ENCODE assay signal across 11 cellular contexts in the genomic region with DNA sequence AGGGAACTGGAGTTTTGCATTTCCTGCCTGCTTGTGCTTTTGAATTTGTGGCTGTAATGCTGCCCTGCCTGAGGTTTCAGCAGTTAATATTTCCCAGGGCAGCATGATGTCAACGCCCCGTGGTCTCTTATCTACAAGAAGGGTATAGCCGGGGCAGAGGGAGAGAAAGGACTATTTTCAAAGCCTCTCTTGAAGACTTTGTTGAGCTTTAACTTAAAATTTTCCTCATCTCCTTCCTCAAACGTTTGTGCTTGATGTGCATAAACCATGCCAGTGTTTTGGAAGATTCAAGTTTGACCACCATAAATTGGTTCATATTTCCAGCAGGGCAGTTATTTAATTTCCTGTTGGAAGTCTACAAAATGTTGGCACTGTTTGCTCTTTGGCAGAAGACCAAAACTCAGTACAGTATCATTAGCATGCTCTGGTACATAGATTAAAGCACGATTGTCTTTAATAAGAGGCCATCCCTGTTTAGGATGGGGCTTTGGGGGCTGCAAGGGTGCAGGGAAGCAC. TPM values are rescaled to one million over a fixed set of nuclear protein-coding genes. Genes with fewer than 3 reads are reported as not detected.
A peak's percentile ranks its signal among the peaks of the same experiment; 100 is the strongest.
DNase-seq lines count a peak whose midpoint lies in the region; ATAC-seq and TF ChIP-seq lines count a peak whose summit lies in the region.
"Had no signal": no experiment of that assay in that cellular context is flagged by ENCODE, and none has a peak within 500 bp of the region (broad histone marks: within the 10 kb centered on the region; RNA-seq: fewer than 3 reads in every experiment).

No MANE protein-coding gene starts in this region.

- DNase-seq in COR-L47 (lab: John Stamatoyannopoulos, UW) (peak; percentile 62), NCI-H1092 (lab: John Stamatoyannopoulos, UW) (peak; percentile 23), left lung (no peak), T-helper 1 cell (no peak), GM10266 (ENCODE audit: extremely low spot score) (no peak), OCI-M2 (lab: John Stamatoyannopoulos, UW; ENCODE audit: unreplicated experiment) (no peak)
- DNase-seq: caudate nucleus, mesendoderm had no signal

- ATAC-seq in SK-N-SH treated with all-trans-retinoic acid at 6 μM for 48 hours (peak; percentile 69), left lung (peak; percentile 27), HG02798 (IDR thresholded peaks at IDR 0.05; ENCODE audit: poor library complexity, unreplicated experiment) (no peak)
- ATAC-seq: sciatic nerve had no signal

- intact Hi-C loops in left lung (cut with DNase I), result no loop called here

- no peak for TF ChIP-seq CTCF in left lung (IDR thresholded peaks at IDR 0.05)
- TF ChIP-seq CTCF in GM10266 (IDR thresholded peaks at IDR 0.05; ENCODE audit: control insufficient read depth, insufficient read depth, low read depth, missing control alignments), result no peak

- no peak overlapping the region for H3K27ac ChIP-seq in left lung

- H3K4me1 ChIP-seq in left lung, result peaks cover 6 to 18% of the 10 kb centered on the region in 2 donors

- no peaks in the 10 kb centered on the region for H3K27me3 ChIP-seq in left lung

- H3K9me3 ChIP-seq in left lung, result no peaks in the 10 kb centered on the region

- H3K4me3 ChIP-seq in left lung, result no peak overlapping the region

- H3K36me3 ChIP-seq in left lung, result no peaks in the 10 kb centered on the region

TF ChIP-seq in SK-N-SH treated with all-trans-retinoic acid at 6 μM for 48 hours, 23 proteins besides CTCF, POLR2A, EP300 and RAD21:
- TF ChIP-seq POU6F1 (CRISPR knock-in tag; IDR thresholded peaks at IDR 0.05; ENCODE audit: borderline replicate concordance, low read depth), result 0 out of 2 replicates have a peak, but pooled peaks have one; percentile 29
- no peak for TF ChIP-seq ZNF8 (CRISPR knock-in tag; IDR thresholded peaks at IDR 0.05)
- TF ChIP-seq, protein P1, sequence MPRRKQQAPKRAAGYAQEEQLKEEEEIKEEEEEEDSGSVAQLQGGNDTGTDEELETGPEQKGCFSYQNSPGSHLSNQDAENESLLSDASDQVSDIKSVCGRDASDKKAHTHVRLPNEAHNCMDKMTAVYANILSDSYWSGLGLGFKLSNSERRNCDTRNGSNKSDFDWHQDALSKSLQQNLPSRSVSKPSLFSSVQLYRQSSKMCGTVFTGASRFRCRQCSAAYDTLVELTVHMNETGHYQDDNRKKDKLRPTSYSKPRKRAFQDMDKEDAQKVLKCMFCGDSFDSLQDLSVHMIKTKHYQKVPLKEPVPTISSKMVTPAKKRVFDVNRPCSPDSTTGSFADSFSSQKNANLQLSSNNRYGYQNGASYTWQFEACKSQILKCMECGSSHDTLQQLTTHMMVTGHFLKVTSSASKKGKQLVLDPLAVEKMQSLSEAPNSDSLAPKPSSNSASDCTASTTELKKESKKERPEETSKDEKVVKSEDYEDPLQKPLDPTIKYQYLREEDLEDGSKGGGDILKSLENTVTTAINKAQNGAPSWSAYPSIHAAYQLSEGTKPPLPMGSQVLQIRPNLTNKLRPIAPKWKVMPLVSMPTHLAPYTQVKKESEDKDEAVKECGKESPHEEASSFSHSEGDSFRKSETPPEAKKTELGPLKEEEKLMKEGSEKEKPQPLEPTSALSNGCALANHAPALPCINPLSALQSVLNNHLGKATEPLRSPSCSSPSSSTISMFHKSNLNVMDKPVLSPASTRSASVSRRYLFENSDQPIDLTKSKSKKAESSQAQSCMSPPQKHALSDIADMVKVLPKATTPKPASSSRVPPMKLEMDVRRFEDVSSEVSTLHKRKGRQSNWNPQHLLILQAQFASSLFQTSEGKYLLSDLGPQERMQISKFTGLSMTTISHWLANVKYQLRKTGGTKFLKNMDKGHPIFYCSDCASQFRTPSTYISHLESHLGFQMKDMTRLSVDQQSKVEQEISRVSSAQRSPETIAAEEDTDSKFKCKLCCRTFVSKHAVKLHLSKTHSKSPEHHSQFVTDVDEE (CRISPR knock-in tag; IDR thresholded peaks at IDR 0.05), result peak; percentile 52; the same call in 1 of the 2 replicates
- no peak for TF ChIP-seq BACH2 (CRISPR knock-in tag; IDR thresholded peaks at IDR 0.05; ENCODE audit: borderline replicate concordance)
- no peak for TF ChIP-seq ZFP3 (CRISPR knock-in tag; IDR thresholded peaks at IDR 0.05)
- TF ChIP-seq, protein P2, sequence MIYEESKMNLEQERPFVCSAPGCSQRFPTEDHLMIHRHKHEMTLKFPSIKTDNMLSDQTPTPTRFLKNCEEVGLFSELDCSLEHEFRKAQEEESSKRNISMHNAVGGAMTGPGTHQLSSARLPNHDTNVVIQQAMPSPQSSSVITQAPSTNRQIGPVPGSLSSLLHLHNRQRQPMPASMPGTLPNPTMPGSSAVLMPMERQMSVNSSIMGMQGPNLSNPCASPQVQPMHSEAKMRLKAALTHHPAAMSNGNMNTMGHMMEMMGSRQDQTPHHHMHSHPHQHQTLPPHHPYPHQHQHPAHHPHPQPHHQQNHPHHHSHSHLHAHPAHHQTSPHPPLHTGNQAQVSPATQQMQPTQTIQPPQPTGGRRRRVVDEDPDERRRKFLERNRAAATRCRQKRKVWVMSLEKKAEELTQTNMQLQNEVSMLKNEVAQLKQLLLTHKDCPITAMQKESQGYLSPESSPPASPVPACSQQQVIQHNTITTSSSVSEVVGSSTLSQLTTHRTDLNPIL (CRISPR knock-in tag; IDR thresholded peaks at IDR 0.05; ENCODE audit: low read depth), result no peak
- TF ChIP-seq ZFP30 (CRISPR knock-in tag; IDR thresholded peaks at IDR 0.05), result no peak
- no peak for TF ChIP-seq ZC3H10 (CRISPR knock-in tag; IDR thresholded peaks at IDR 0.05)
- TF ChIP-seq, protein P3, sequence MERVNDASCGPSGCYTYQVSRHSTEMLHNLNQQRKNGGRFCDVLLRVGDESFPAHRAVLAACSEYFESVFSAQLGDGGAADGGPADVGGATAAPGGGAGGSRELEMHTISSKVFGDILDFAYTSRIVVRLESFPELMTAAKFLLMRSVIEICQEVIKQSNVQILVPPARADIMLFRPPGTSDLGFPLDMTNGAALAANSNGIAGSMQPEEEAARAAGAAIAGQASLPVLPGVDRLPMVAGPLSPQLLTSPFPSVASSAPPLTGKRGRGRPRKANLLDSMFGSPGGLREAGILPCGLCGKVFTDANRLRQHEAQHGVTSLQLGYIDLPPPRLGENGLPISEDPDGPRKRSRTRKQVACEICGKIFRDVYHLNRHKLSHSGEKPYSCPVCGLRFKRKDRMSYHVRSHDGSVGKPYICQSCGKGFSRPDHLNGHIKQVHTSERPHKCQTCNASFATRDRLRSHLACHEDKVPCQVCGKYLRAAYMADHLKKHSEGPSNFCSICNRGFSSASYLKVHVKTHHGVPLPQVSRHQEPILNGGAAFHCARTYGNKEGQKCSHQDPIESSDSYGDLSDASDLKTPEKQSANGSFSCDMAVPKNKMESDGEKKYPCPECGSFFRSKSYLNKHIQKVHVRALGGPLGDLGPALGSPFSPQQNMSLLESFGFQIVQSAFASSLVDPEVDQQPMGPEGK (CRISPR knock-in tag; IDR thresholded peaks at IDR 0.05; ENCODE audit: borderline replicate concordance), result no peak
- no peak for TF ChIP-seq PPARA (CRISPR knock-in tag; IDR thresholded peaks at IDR 0.05; ENCODE audit: borderline replicate concordance)
- peak; percentile 60; the same call in 1 of the 2 replicates for TF ChIP-seq TCF4 (CRISPR knock-in tag; IDR thresholded peaks at IDR 0.05; ENCODE audit: borderline replicate concordance)
- TF ChIP-seq OSR1 (CRISPR knock-in tag; IDR thresholded peaks at IDR 0.05), result no peak
- no peak for TF ChIP-seq GLIS3 (CRISPR knock-in tag; IDR thresholded peaks at IDR 0.05)
- TF ChIP-seq, protein P4, sequence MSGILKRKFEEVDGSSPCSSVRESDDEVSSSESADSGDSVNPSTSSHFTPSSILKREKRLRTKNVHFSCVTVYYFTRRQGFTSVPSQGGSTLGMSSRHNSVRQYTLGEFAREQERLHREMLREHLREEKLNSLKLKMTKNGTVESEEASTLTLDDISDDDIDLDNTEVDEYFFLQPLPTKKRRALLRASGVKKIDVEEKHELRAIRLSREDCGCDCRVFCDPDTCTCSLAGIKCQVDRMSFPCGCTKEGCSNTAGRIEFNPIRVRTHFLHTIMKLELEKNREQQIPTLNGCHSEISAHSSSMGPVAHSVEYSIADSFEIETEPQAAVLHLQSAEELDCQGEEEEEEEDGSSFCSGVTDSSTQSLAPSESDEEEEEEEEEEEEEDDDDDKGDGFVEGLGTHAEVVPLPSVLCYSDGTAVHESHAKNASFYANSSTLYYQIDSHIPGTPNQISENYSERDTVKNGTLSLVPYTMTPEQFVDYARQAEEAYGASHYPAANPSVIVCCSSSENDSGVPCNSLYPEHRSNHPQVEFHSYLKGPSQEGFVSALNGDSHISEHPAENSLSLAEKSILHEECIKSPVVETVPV (CRISPR knock-in tag; IDR thresholded peaks at IDR 0.05), result no peak
- no peak for TF ChIP-seq ESRRG (CRISPR knock-in tag; IDR thresholded peaks at IDR 0.05)
- TF ChIP-seq TOX (CRISPR knock-in tag; IDR thresholded peaks at IDR 0.05; ENCODE audit: borderline replicate concordance), result no peak
- TF ChIP-seq SNAI2 (CRISPR knock-in tag; IDR thresholded peaks at IDR 0.05), result no peak
- peak; percentile 72 for TF ChIP-seq ISL1 (CRISPR knock-in tag; IDR thresholded peaks at IDR 0.05)
- TF ChIP-seq ARNTL (CRISPR knock-in tag; IDR thresholded peaks at IDR 0.05; ENCODE audit: borderline replicate concordance, low read depth), result no peak
- no peak for TF ChIP-seq RARB (CRISPR knock-in tag; IDR thresholded peaks at IDR 0.05)
- no peak for TF ChIP-seq ZNF70 (CRISPR knock-in tag; IDR thresholded peaks at IDR 0.05)
- TF ChIP-seq ZNF565 (CRISPR knock-in tag; conservative IDR thresholded peaks at IDR 0.05; ENCODE audit: low read depth), result 0 out of 2 replicates have a peak, but pooled peaks have one; percentile 7
- no peak for TF ChIP-seq CSDC2 (CRISPR knock-in tag; IDR thresholded peaks at IDR 0.05)
TF ChIP-seq in SK-N-SH treated with all-trans-retinoic acid at 6 μM for 48 hours: peak in this region for 5.

RNA-seq across cellular contexts. Expression of gene ROR1, which starts 43.4 kb away (rescaled TPM):
- 10 to 100 TPM; 25.5 to 27.5 TPM for total RNA-seq in left lung

Comparison
In these comparisons a context has a peak if more than half of its experiments do, and no peak if none do; other contexts are left out.
1. DNase-seq: peak in COR-L47 (single experiment) and NCI-H1092 (single experiment); none in left lung (0 of 2), T-helper 1 cell (0 of 5), GM10266 (single experiment) and OCI-M2 (single experiment).